ENCODE assay signal across 18 cellular contexts in the genomic region with DNA sequence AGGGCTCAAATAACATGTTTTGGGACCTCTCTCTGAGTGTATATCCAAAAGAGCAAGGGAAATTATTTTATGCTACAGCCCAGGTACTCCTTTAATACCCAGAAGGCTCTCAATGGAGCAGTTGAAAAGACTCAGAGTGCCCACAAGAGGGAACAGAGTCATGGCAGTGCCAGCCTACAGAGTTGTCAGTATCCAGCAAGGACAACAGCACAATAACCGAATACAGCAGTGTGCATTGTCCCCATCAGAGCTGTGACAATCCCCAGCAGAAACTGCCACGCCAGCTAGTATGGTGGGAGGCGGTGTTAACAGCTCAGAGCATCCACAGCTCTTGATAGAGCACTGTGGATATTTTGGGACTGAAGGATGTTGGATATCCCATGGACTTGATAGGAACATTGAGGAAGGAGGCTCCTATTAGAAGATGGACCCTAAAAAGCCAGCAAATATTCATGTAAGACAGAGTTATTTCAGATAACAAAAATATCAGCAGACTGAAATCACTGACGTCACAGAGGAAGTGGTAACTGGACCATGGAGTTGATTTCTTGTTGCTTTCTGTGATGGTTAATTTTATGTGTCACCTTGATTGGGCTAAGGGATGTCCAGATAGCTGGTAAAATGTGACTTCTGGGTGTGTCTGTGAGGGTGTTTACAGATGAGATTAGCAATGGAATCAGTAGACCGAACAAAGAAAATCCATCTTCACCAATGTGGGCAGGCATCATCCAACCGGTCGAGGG.
"Had no signal": no experiment of that assay in that cellular context is flagged by ENCODE, and none has a peak within 500 bp of the region (broad histone marks: within the 10 kb centered on the region; RNA-seq: fewer than 3 reads in every experiment).

No MANE protein-coding gene starts in this region.

- ATAC-seq: activated T-cell treated with anti-CD3 and anti-CD28 coated beads, Interleukin-2, amount 50 U/mL, for 72 hours; heart right ventricle; stimulated activated naive B cell treated with anti-CD40 and anti-IgM and Interleukin-4, amounts not matched to agents 10 μg/mL and 1 μg/mL and 100 μg/mL, for 72 hours; WTC11 had no signal

- DNase-seq: activated CD4-positive, alpha-beta T cell treated with anti-CD3 and anti-CD28 coated beads for 48 hours; activated CD8-positive, alpha-beta memory T cell treated with anti-CD3 and anti-CD28 coated beads, Interleukin-2, amount 50 U/mL, for 48 hours; activated gamma-delta T cell; activated T-cell treated with anti-CD3 and anti-CD28 coated beads, Interleukin-2, amount 50 U/mL, for 72 hours; amniotic stem cell; brain microvascular endothelial cell; cerebellar nuclear complex; foreskin melanocyte; heart right ventricle; kidney; left ventricle myocardium inferior; nephron progenitor cell; stimulated activated CD4-positive, alpha-beta T cell treated with anti-CD3 and anti-CD28 coated beads, Interleukin-12 subunit alpha, Interleukin-12 subunit beta, amount 100 ng/mL, for 4 hours; stimulated activated CD4-positive, alpha-beta T cell treated with anti-CD3 and anti-CD28 coated beads, Interleukin-2, amount 100 ng/mL, for 24 hours; stimulated activated naive B cell treated with anti-CD40 and anti-IgM and Interleukin-4, amounts not matched to agents 10 μg/mL and 1 μg/mL and 100 μg/mL, for 72 hours; T-helper 2 cell had no signal

- H3K36me3 ChIP-seq: brain microvascular endothelial cell, heart right ventricle, left ventricle myocardium inferior had no signal

- H3K27me3 ChIP-seq: brain microvascular endothelial cell, heart right ventricle had no signal

- H3K9me3 ChIP-seq: heart right ventricle, left ventricle myocardium inferior had no signal

- H3K4me1 ChIP-seq: heart right ventricle, left ventricle myocardium inferior had no signal

- H3K4me3 ChIP-seq: heart right ventricle, left ventricle myocardium inferior had no signal

- H3K27ac ChIP-seq: brain microvascular endothelial cell, epithelial cell of prostate, heart right ventricle, left ventricle myocardium inferior had no signal
